ENCODE assay signal across 18 cellular contexts in the genomic region with DNA sequence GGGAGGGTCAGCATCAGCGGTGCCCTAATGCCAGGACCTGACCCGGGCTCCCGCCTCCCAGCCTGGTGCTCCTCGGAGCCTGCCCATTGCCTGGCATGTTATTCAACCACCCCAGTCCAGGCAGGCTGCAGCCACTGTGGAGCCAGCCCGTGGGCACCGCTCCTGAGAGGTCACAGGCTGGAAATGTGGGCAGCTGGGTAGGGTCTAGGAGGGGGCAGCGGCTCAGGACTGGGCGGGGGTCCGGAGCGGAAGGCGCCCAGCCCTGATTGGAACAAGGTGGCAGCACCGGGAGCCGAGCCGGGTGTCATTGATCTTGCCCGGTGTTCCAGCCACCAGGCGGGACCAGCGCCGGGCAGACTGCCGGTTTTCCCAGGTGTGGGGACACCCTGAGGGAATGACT. TPM values are rescaled to one million over a fixed set of nuclear protein-coding genes. Genes with fewer than 3 reads are reported as not detected.
"Had no signal": no experiment of that assay in that cellular context is flagged by ENCODE, and none has a peak within 500 bp of the region (broad histone marks: within the 10 kb centered on the region; RNA-seq: fewer than 3 reads in every experiment).

No MANE protein-coding gene starts in this region.

- DNase-seq: effector CD4-positive, alpha-beta T cell; heart left ventricle; hippocampal formation; left colon; left ventricle myocardium superior; naive thymus-derived CD4-positive, alpha-beta T cell; nephron progenitor cell; retina; right lobe of liver; stimulated activated CD4-positive, alpha-beta T cell treated with anti-CD3 and anti-CD28 coated beads, Interleukin-4, amount 100 ng/mL, for 1 hour; stimulated activated CD8-positive, alpha-beta memory T cell treated with anti-CD3 and anti-CD28 coated beads, Interleukin-4, amount 100 ng/mL, for 48 hours; stimulated activated naive B cell treated with anti-CD40 and anti-IgM and Interleukin-4, amounts not matched to agents 10 μg/mL and 1 μg/mL and 100 μg/mL, for 72 hours had no signal

- H3K27ac Mint-ChIP-seq: nephron progenitor cell, type B pancreatic cell had no signal

- ATAC-seq: heart left ventricle; left colon; left ventricle myocardium superior; naive thymus-derived CD4-positive, alpha-beta T cell; psoas muscle; right lobe of liver had no signal

- H3K27me3 Mint-ChIP-seq: naive thymus-derived CD4-positive, alpha-beta T cell; stimulated activated naive B cell treated with anti-CD40 and anti-IgM and Interleukin-4, amounts not matched to agents 10 μg/mL and 1 μg/mL and 100 μg/mL, for 72 hours had no signal

- FAIRE-seq: frontal cortex, urothelium cell line had no signal

- H3K4me3 Mint-ChIP-seq: naive thymus-derived CD4-positive, alpha-beta T cell; nephron progenitor cell; type B pancreatic cell had no signal

- H3K9me3 Mint-ChIP-seq: naive thymus-derived CD4-positive, alpha-beta T cell; stimulated activated naive B cell treated with anti-CD40 and anti-IgM and Interleukin-4, amounts not matched to agents 10 μg/mL and 1 μg/mL and 100 μg/mL, for 72 hours; type B pancreatic cell had no signal

- H3K36me3 Mint-ChIP-seq: type B pancreatic cell had no signal

- H3K4me1 Mint-ChIP-seq: nephron progenitor cell had no signal

RNA-seq across cellular contexts. Expression of a gene that starts 12.7 kb away (rescaled TPM):
- total RNA-seq: dermis microvascular lymphatic vessel endothelial cell, frontal cortex, lung microvascular endothelial cell had no signal
